ENCODE assay signal across 8 cellular contexts in genomic region chr20:25867776-25868649, GRCh38.
DNase-seq lines count a peak whose midpoint lies in the region; ATAC-seq and TF ChIP-seq lines count a peak whose summit lies in the region.

No MANE protein-coding gene starts in this region.

- TF ChIP-seq CTCF in endodermal cell (conservative IDR thresholded peaks at IDR 0.05): no peak

- ATAC-seq in activated CD8-positive, alpha-beta T cell treated with anti-CD3 and anti-CD28 coated beads, Interleukin-2, amount 10 ng/mL, durations not matched to agents 7 days and 5 days: peak; percentile 81
- ATAC-seq in GM18870 (IDR thresholded peaks at IDR 0.05; ENCODE audit: unreplicated experiment): no peak

- no peak overlapping the region for H3K9ac ChIP-seq in endodermal cell (ENCODE audit: extremely low read depth, low read length, poor library complexity, severe bottlenecking)

- H3K4me1 ChIP-seq in endodermal cell (ENCODE audit: control insufficient read depth, insufficient read depth, low read length) (peaks cover 6% of the 10 kb centered on the region), mesodermal cell (ENCODE audit: control insufficient read depth, insufficient read depth, low read length, poor library complexity, severe bottlenecking) (no peaks in the 10 kb centered on the region)

- no peaks in the 10 kb centered on the region for H3K36me3 Mint-ChIP-seq in activated CD8-positive, alpha-beta T cell treated with anti-CD3 and anti-CD28 coated beads, Interleukin-2, amount 10 ng/mL, durations not matched to agents 7 days and 5 days (ENCODE audit: low read depth)
- no peaks in the 10 kb centered on the region for H3K36me3 Mint-ChIP-seq in endodermal cell (ENCODE audit: low read depth)

- POLR2A ChIA-PET in activated CD8-positive, alpha-beta T cell treated with anti-CD3 and anti-CD28 coated beads, Interleukin-2, amount 10 ng/mL, durations not matched to agents 7 days and 5 days (lab: Charles Lee): no interaction called here

- peak overlapping the region; percentile 49 for H3K4me3 Mint-ChIP-seq in activated CD8-positive, alpha-beta T cell treated with anti-CD3 and anti-CD28 coated beads, Interleukin-2, amount 10 ng/mL, durations not matched to agents 7 days and 5 days
- peak overlapping the region; percentile 50 for H3K4me3 Mint-ChIP-seq in endodermal cell

- no peak overlapping the region for H3K27ac Mint-ChIP-seq in activated CD8-positive, alpha-beta T cell treated with anti-CD3 and anti-CD28 coated beads, Interleukin-2, amount 10 ng/mL, durations not matched to agents 7 days and 5 days
- no peak overlapping the region for H3K27ac Mint-ChIP-seq in endodermal cell

- no peaks in the 10 kb centered on the region for H3K9me3 Mint-ChIP-seq in activated CD8-positive, alpha-beta T cell treated with anti-CD3 and anti-CD28 coated beads, Interleukin-2, amount 10 ng/mL, durations not matched to agents 7 days and 5 days (ENCODE audit: insufficient read depth)
- peaks cover 3% of the 10 kb centered on the region for H3K9me3 Mint-ChIP-seq in endodermal cell

- DNase-seq in NCI-H146 (lab: John Stamatoyannopoulos, UW) (peak; percentile 18), NCI-H146 treated with DMSO at 0.1 percent for 48 hours (lab: John Stamatoyannopoulos, UW; ENCODE audit: unreplicated experiment) (no peak), NCI-H1694 (lab: John Stamatoyannopoulos, UW) (peak; percentile 24), endodermal cell (peak; percentile 88)
- DNase-seq in activated CD8-positive, alpha-beta T cell treated with anti-CD3 and anti-CD28 coated beads, Interleukin-2, amount 10 ng/mL, durations not matched to agents 7 days and 5 days: peak; percentile 73
- DNase-seq in stimulated activated CD8-positive, alpha-beta memory T cell treated with anti-CD3 and anti-CD28 coated beads, Interleukin-15, amount 100 ng/mL, for 24 hours (ENCODE audit: low read depth): peak; percentile 60

- CTCF ChIA-PET in activated CD8-positive, alpha-beta T cell treated with anti-CD3 and anti-CD28 coated beads, Interleukin-2, amount 10 ng/mL, durations not matched to agents 7 days and 5 days (lab: Charles Lee): no interaction called here

- no peak overlapping the region for H3K27ac ChIP-seq in endodermal cell (ENCODE audit: low read depth, low read length)
- H3K27ac ChIP-seq in mesodermal cell (ENCODE audit: low read depth, low read length, severe bottlenecking): no peak overlapping the region

- peaks cover 56% of the 10 kb centered on the region for H3K27me3 Mint-ChIP-seq in activated CD8-positive, alpha-beta T cell treated with anti-CD3 and anti-CD28 coated beads, Interleukin-2, amount 10 ng/mL, durations not matched to agents 7 days and 5 days (ENCODE audit: low read depth)
- H3K27me3 Mint-ChIP-seq in endodermal cell (ENCODE audit: insufficient read depth): peaks cover 80% of the 10 kb centered on the region

- H3K9me3 ChIP-seq in endodermal cell (ENCODE audit: control insufficient read depth, low read length): no peaks in the 10 kb centered on the region
- H3K9me3 ChIP-seq in mesodermal cell (ENCODE audit: control insufficient read depth, low read length): no peaks in the 10 kb centered on the region

- H3K36me3 ChIP-seq in endodermal cell (ENCODE audit: control insufficient read depth, insufficient read depth, low read length) (no peaks in the 10 kb centered on the region), mesodermal cell (ENCODE audit: control insufficient read depth, insufficient read depth, low read length) (no peaks in the 10 kb centered on the region)

- WGBS in endodermal cell (ENCODE audit: insufficient coverage in 1 of 2, insufficient read length in 1 of 2), 2 experiments: 30 to 35% methylated on average over 25 to 46 of the region's 46 CpGs
- 33% methylated on average over 42 to 44 of the region's 46 CpGs for WGBS in mesodermal cell (ENCODE audit: insufficient coverage in 2 of 2), 2 experiments

- peaks cover 27% of the 10 kb centered on the region for H3K4me1 Mint-ChIP-seq in activated CD8-positive, alpha-beta T cell treated with anti-CD3 and anti-CD28 coated beads, Interleukin-2, amount 10 ng/mL, durations not matched to agents 7 days and 5 days (ENCODE audit: low read depth)
- peaks cover 4% of the 10 kb centered on the region for H3K4me1 Mint-ChIP-seq in endodermal cell

- H3K27me3 ChIP-seq in endodermal cell (ENCODE audit: control insufficient read depth, insufficient read depth, low read length, poor library complexity, severe bottlenecking): peaks cover 53% of the 10 kb centered on the region

- H3K4me3 ChIP-seq in endodermal cell (ENCODE audit: low read length): peak overlapping the region; percentile 73
- H3K4me3 ChIP-seq in mesodermal cell (ENCODE audit: extremely low read depth, insufficient read depth, low read length, poor library complexity, severe bottlenecking): peak overlapping the region; percentile 30
